18 cellular contexts compared by ENCODE assay signal in the genomic region with DNA sequence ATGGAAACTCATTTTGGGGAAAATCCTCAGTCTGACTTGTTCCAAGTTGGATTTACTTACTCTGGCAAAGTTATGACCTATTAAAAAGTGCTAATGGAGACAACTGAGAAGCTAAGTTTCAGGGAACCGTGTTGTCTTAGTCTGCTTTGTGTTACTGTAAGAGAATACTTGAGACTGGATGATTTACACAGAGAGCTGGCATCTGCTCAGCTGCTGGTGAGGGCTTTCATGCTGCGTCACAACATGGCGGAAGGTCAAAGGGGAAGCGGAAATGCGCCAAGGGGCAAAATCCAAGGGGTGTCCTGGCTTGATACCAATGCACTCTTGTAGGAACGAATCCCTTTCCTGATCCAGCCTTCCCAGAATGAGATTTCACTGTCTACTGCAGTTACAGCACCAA.
"Had no signal": no experiment of that assay in that cellular context is flagged by ENCODE, and none has a peak within 500 bp of the region (broad histone marks: within the 10 kb centered on the region; RNA-seq: fewer than 3 reads in every experiment).

No MANE protein-coding gene starts in this region.

- H3K4me1 ChIP-seq: prostate gland had no signal

- H3K9ac ChIP-seq: SK-N-SH had no signal

- H3K9me3 ChIP-seq: body of pancreas, prostate gland, SK-N-SH, upper lobe of right lung had no signal

- H3K27ac ChIP-seq: epithelial cell of prostate, prostate gland, upper lobe of right lung had no signal

- FAIRE-seq: frontal cortex had no signal

- H3K4me3 ChIP-seq: body of pancreas, lung, prostate gland, upper lobe of right lung had no signal

- H3K9me2 ChIP-seq: SK-N-SH had no signal

- H3K27me3 ChIP-seq: body of pancreas, upper lobe of right lung had no signal

- H3K36me3 ChIP-seq: prostate gland, upper lobe of right lung had no signal

- DNase-seq: activated CD4-positive, alpha-beta T cell treated with anti-CD3 and anti-CD28 coated beads, Interleukin-2, amount 50 U/mL, for 48 hours; activated CD4-positive, CD25-positive, alpha-beta regulatory T cell treated with anti-CD3 and anti-CD28 coated beads, Interleukin-2, amount 50 U/mL, for 72 hours; activated CD8-positive, alpha-beta memory T cell treated with anti-CD3 and anti-CD28 coated beads, Interleukin-2, amount 10 ng/mL, durations not matched to agents 7 days and 5 days; activated effector memory CD4-positive, alpha-beta T cell treated with Interleukin-2 at 50 U/mL for 16 hours; activated T-cell treated with anti-CD3 and anti-CD28 coated beads, Interleukin-2, amount 50 U/mL, for 24 hours; body of pancreas; cerebellar nuclear complex; left colon; SK-N-SH; stimulated activated CD4-positive, alpha-beta T cell treated with anti-CD3 and anti-CD28 coated beads, Interleukin-12 subunit alpha, Interleukin-12 subunit beta, amount 100 ng/mL, for 4 hours; stimulated activated CD4-positive, alpha-beta T cell treated with anti-CD3 and anti-CD28 coated beads, Interleukin-2, amount 100 ng/mL, for 24 hours; T-helper 1 cell; upper lobe of right lung had no signal

- H3K4me2 ChIP-seq: SK-N-SH had no signal

- ATAC-seq: activated CD8-positive, alpha-beta memory T cell treated with anti-CD3 and anti-CD28 coated beads, Interleukin-2, amount 10 ng/mL, durations not matched to agents 7 days and 5 days; body of pancreas; left colon; sciatic nerve; upper lobe of right lung had no signal
